ENCODE assay signal across 9 cellular contexts in the genomic region with DNA sequence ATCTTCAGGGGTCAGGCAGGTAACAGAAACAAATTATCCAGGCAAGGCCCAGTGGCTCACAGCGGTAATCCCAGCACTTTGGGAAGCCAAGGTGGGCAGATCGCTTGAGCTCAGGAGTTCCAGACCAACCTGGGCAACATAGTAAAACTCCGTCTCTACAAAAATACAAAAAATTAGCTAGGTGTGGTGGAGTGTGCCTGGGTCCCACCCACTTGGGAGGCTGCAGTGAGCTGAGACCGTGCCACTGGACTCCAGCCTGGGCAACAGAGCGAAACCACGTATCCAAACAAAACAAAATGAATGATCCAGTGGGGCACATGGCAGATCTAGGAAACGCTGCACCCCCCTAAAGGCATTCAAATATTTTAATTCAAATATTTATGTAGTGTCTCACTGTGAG. TPM values are rescaled to one million over a fixed set of nuclear protein-coding genes. Genes with fewer than 3 reads are reported as not detected.
DNase-seq lines count a peak whose midpoint lies in the region; ATAC-seq and TF ChIP-seq lines count a peak whose summit lies in the region.
"Had no signal": no experiment of that assay in that cellular context is flagged by ENCODE, and none has a peak within 500 bp of the region (broad histone marks: within the 10 kb centered on the region; RNA-seq: fewer than 3 reads in every experiment).

No MANE protein-coding gene starts in this region.

- H3K27me3 Mint-ChIP-seq in type B pancreatic cell, result no peaks in the 10 kb centered on the region

- peak overlapping the region; percentile 5 for H3K9ac ChIP-seq in mammary epithelial cell (ENCODE audit: insufficient read depth, low read length)

- H3K27me3 ChIP-seq in cardiac muscle cell (no peaks in the 10 kb centered on the region), mammary epithelial cell (ENCODE audit: insufficient read depth, low read length) (no peaks in the 10 kb centered on the region), muscle layer of duodenum (ENCODE audit: low read depth, low read length) (no peaks in the 10 kb centered on the region)

- ATAC-seq in Right ventricle myocardium superior (ENCODE audit: poor library complexity), result no peak
- no peak for ATAC-seq in GM18861 (IDR thresholded peaks at IDR 0.05; ENCODE audit: unreplicated experiment)
- no peak for ATAC-seq in HG02981 (IDR thresholded peaks at IDR 0.05; ENCODE audit: unreplicated experiment)
- no peak for ATAC-seq in HG03175 (IDR thresholded peaks at IDR 0.05; ENCODE audit: unreplicated experiment)

- TSS peak; percentile 76 for BruUV-seq in mammary epithelial cell (replicated peaks; lab: Mats Ljungman, UMichigan)

- peak overlapping the region; percentile 77 for H3K4me2 ChIP-seq in mammary epithelial cell (ENCODE audit: insufficient read depth, low read depth, low read length)

- peak overlapping the region; percentile 70 for H3K27ac ChIP-seq in cardiac muscle cell
- H3K27ac ChIP-seq in mammary epithelial cell (ENCODE audit: insufficient read depth, low read depth, low read length), result peak overlapping the region; percentile 62
- peak overlapping the region; percentile 92 for H3K27ac ChIP-seq in muscle layer of duodenum (ENCODE audit: low read length)

- no peak overlapping the region for H3K4me3 ChIP-seq in cardiac muscle cell
- H3K4me3 ChIP-seq in mammary epithelial cell (replicated peaks in 1 of 3; ENCODE audit: insufficient read depth in 1 of 3, low read depth in 2 of 3, low read length in 3 of 3), result no peak overlapping the region
- no peak overlapping the region for H3K4me3 ChIP-seq in muscle layer of duodenum (ENCODE audit: low read depth in 1 of 2, low read length in 2 of 2)

- peaks cover 23% of the 10 kb centered on the region for H3K4me1 ChIP-seq in cardiac muscle cell (ENCODE audit: low read depth)
- peaks cover 49% of the 10 kb centered on the region for H3K4me1 ChIP-seq in mammary epithelial cell (ENCODE audit: insufficient read depth, low read length)
- H3K4me1 ChIP-seq in muscle layer of duodenum (ENCODE audit: control insufficient read depth in 1 of 2, insufficient read depth in 2 of 2, low read length in 2 of 2), result peaks cover 26 to 32% of the 10 kb centered on the region in 2 donors

- dilution Hi-C loops in mammary epithelial cell (cut with HindIII; ENCODE audit: low sequenced_read_pairs), result no loop called here

- H3K4me1 Mint-ChIP-seq in type B pancreatic cell (ENCODE audit: unreplicated experiment), result peaks cover 52% of the 10 kb centered on the region

- CTCF ChIA-PET in mammary epithelial cell (lab: Charles Lee; ENCODE audit: low non-redundant PET), result no interaction called here

- peak overlapping the region; percentile 75 for H2AFZ ChIP-seq in mammary epithelial cell (ENCODE audit: low read depth, low read length)

- DNase-seq in cardiac muscle cell (ENCODE audit: low read depth in 1 of 2, low spot score in 1 of 2) (no peak), Right ventricle myocardium superior (no peak), mammary epithelial cell (no peak), type B pancreatic cell (ENCODE audit: extremely low spot score, unreplicated experiment) (no peak)
- DNase-seq: activated CD4-positive, alpha-beta T cell treated with anti-CD3 and anti-CD28 coated beads for 48 hours had no signal

- H3K9me3 Mint-ChIP-seq in type B pancreatic cell, result no peaks in the 10 kb centered on the region

- 84% methylated on average over 7 of the region's 7 CpGs for WGBS in mammary epithelial cell (ENCODE audit: low coverage, missing lambda C conversion rate)

- H3K4me3 Mint-ChIP-seq in type B pancreatic cell, result no peak overlapping the region

- intact Hi-C loops in Right ventricle myocardium superior (cut with DNase I) (no loop called here), mammary epithelial cell (cut with micrococcal nuclease) (no loop called here)

- peaks cover 20% of the 10 kb centered on the region for H3K36me3 Mint-ChIP-seq in type B pancreatic cell

- TF ChIP-seq CTCF in cardiac muscle cell (IDR thresholded peaks at IDR 0.05; ENCODE audit: low read depth, low read length), result no peak
- TF ChIP-seq CTCF in mammary epithelial cell (conservative IDR thresholded peaks at IDR 0.05 in 1 of 2, IDR thresholded peaks at IDR 0.05 in 1 of 2; ENCODE audit: extremely low read depth in 1 of 2, insufficient read depth in 1 of 2, low read depth in 1 of 2, low read length in 2 of 2), result no peak
- TF ChIP-seq CTCF in type B pancreatic cell (conservative IDR thresholded peaks at IDR 0.05), result no peak

- H3K9me3 ChIP-seq in cardiac muscle cell (ENCODE audit: low read depth) (no peaks in the 10 kb centered on the region), mammary epithelial cell (replicated peaks; ENCODE audit: insufficient read depth, low read length) (no peaks in the 10 kb centered on the region), muscle layer of duodenum (ENCODE audit: control insufficient read depth in 1 of 2, low read length in 2 of 2) (no peaks in the 10 kb centered on the region)

- in situ Hi-C loops in mammary epithelial cell (cut with MboI; ENCODE audit: low sequenced_read_pairs in 2 of 2), result no loop called here

- no peaks in the 10 kb centered on the region for H3K36me3 ChIP-seq in cardiac muscle cell
- H3K36me3 ChIP-seq in mammary epithelial cell (ENCODE audit: insufficient read depth, low read length), result no peaks in the 10 kb centered on the region
- no peaks in the 10 kb centered on the region for H3K36me3 ChIP-seq in muscle layer of duodenum (ENCODE audit: control insufficient read depth in 1 of 2, insufficient read depth in 2 of 2, low read length in 2 of 2)

- peak overlapping the region; percentile 28 for H3K27ac Mint-ChIP-seq in type B pancreatic cell

- H3K79me2 ChIP-seq in mammary epithelial cell (ENCODE audit: insufficient read depth, low read length), result peaks cover 97% of the 10 kb centered on the region

- H4K20me1 ChIP-seq in mammary epithelial cell (ENCODE audit: insufficient read depth, low read length), result no peaks in the 10 kb centered on the region

RNA-seq across cellular contexts. Expression of gene NUMA1, which starts 9.9 kb away (rescaled TPM):
- total RNA-seq in cardiac muscle cell, result 189 and 417 TPM in 2 replicates
- polyA plus RNA-seq in cardiac muscle cell, result 119 and 161 TPM in 2 replicates
- 75.0 TPM for total RNA-seq in Right ventricle myocardium superior
- 100 to 1,000 TPM; 126 to 175 TPM for total RNA-seq in mammary epithelial cell
- 74.4 TPM for polyA plus RNA-seq in mammary epithelial cell
- polyA minus RNA-seq in mammary epithelial cell, result 264 TPM
- 183 and 225 TPM in 2 replicates for total RNA-seq in type B pancreatic cell (ENCODE audit: low replicate concordance)

RNA-seq across cellular contexts. Expression of gene LRRC51, which starts 10.2 kb away (rescaled TPM):
- total RNA-seq in cardiac muscle cell (4.3 and 5.4 TPM in 2 replicates), Right ventricle myocardium superior (6.4 TPM), mammary epithelial cell (10 to 100 TPM in 1 of 2 donors, 1 to 10 TPM in 1; 4.3 to 10.3 TPM), type B pancreatic cell (ENCODE audit: low replicate concordance) (7.9 and 14.7 TPM in 2 replicates)
- polyA plus RNA-seq in cardiac muscle cell (5.6 and 7.3 TPM in 2 replicates), mammary epithelial cell (9.0 TPM)
- 2.7 TPM for polyA minus RNA-seq in mammary epithelial cell

RNA-seq across cellular contexts. Expression of gene LAMTOR1, which starts 32.6 kb away (rescaled TPM):
- total RNA-seq in cardiac muscle cell, result 100 and 147 TPM in 2 replicates
- polyA plus RNA-seq in cardiac muscle cell, result 137 and 180 TPM in 2 replicates
- total RNA-seq in Right ventricle myocardium superior, result 72.8 TPM
- 100 to 1,000 TPM; 105 to 183 TPM for total RNA-seq in mammary epithelial cell
- 175 TPM for polyA plus RNA-seq in mammary epithelial cell
- polyA minus RNA-seq in mammary epithelial cell, result 96.7 TPM
- 73.0 and 93.8 TPM in 2 replicates for total RNA-seq in type B pancreatic cell (ENCODE audit: low replicate concordance)

RNA-seq across cellular contexts. Expression of gene TOMT, which starts 35.2 kb away (rescaled TPM):
- total RNA-seq in cardiac muscle cell (not detected in 2 replicates), Right ventricle myocardium superior (not detected), mammary epithelial cell (under 1 TPM in 1 of 2 donors, not detected in 1; 0.17 TPM), type B pancreatic cell (ENCODE audit: low replicate concordance) (not detected in 2 replicates)
- polyA plus RNA-seq in cardiac muscle cell (not detected in 2 replicates), mammary epithelial cell (not detected)
- not detected for polyA minus RNA-seq in mammary epithelial cell

RNA-seq across cellular contexts. Expression of gene ANAPC15, which starts 42.0 kb away (rescaled TPM):
- total RNA-seq in cardiac muscle cell, result 49.9 and 54.2 TPM in 2 replicates
- 59.7 and 101 TPM in 2 replicates for polyA plus RNA-seq in cardiac muscle cell
- total RNA-seq in Right ventricle myocardium superior, result 43.5 TPM
- 10 to 100 TPM; 21.7 to 64.8 TPM for total RNA-seq in mammary epithelial cell
- 92.2 TPM for polyA plus RNA-seq in mammary epithelial cell
- 17.7 TPM for polyA minus RNA-seq in mammary epithelial cell
- total RNA-seq in type B pancreatic cell (ENCODE audit: low replicate concordance), result 45.5 and 47.9 TPM in 2 replicates
